Comparison of ENCODE assay signal across 1 cellular context in genomic region chr3:13455644-13456043, GRCh38.
A peak's percentile ranks its signal among the peaks of the same experiment; 100 is the strongest.
TF ChIP-seq lines count a peak whose summit lies in the region.

No MANE protein-coding gene starts in this region.

TF ChIP-seq in IMR-90, 13 proteins besides CTCF, POLR2A, EP300 and RAD21:
- TF ChIP-seq CHD1 (IDR thresholded peaks at IDR 0.05; ENCODE audit: low read depth, low read length), result no peak
- no peak for TF ChIP-seq FOS (IDR thresholded peaks at IDR 0.05; ENCODE audit: low read depth, low read length)
- no peak for TF ChIP-seq SMC3 (IDR thresholded peaks at IDR 0.05; ENCODE audit: low read depth, low read length)
- peak; percentile 10; the same call in 1 of the 2 replicates for TF ChIP-seq USF2 (IDR thresholded peaks at IDR 0.05; ENCODE audit: low read depth, low read length)
- no peak for TF ChIP-seq MAFK (IDR thresholded peaks at IDR 0.05; ENCODE audit: low read depth, low read length)
TF ChIP-seq in IMR-90: peak in this region for 1.
